Comparison of ENCODE assay signal across 1 cellular context in the genomic region with DNA sequence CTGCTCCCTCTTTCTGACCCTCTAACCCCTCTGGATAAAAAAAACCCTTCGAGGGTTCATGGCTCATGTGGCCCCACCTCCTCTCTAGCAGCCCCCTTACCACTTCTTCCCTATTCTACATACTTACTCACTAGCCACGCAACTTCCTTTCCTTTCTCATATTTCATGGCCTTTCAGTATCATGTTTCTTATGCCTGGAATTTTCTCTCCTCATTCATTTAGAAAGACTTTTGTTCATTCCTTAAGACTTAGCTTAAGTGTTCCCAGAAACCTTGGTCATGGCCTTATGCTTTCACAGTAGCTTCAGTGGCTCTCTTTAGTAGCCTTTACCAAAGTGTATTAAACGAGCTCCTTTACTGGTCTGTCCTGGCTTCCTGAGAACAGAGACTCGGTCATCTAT.
TF ChIP-seq lines count a peak whose summit lies in the region.

No MANE protein-coding gene starts in this region.

TF ChIP-seq in SK-N-SH treated with all-trans-retinoic acid at 6 μM for 48 hours, 23 proteins besides CTCF, POLR2A, EP300 and RAD21 (continued from another document):
- TF ChIP-seq, protein P1, sequence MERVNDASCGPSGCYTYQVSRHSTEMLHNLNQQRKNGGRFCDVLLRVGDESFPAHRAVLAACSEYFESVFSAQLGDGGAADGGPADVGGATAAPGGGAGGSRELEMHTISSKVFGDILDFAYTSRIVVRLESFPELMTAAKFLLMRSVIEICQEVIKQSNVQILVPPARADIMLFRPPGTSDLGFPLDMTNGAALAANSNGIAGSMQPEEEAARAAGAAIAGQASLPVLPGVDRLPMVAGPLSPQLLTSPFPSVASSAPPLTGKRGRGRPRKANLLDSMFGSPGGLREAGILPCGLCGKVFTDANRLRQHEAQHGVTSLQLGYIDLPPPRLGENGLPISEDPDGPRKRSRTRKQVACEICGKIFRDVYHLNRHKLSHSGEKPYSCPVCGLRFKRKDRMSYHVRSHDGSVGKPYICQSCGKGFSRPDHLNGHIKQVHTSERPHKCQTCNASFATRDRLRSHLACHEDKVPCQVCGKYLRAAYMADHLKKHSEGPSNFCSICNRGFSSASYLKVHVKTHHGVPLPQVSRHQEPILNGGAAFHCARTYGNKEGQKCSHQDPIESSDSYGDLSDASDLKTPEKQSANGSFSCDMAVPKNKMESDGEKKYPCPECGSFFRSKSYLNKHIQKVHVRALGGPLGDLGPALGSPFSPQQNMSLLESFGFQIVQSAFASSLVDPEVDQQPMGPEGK (CRISPR knock-in tag; IDR thresholded peaks at IDR 0.05; ENCODE audit: borderline replicate concordance): no peak
- no peak for TF ChIP-seq ZC3H10 (CRISPR knock-in tag; IDR thresholded peaks at IDR 0.05)
- TF ChIP-seq ISL1 (CRISPR knock-in tag; IDR thresholded peaks at IDR 0.05): no peak
- TF ChIP-seq OSR1 (CRISPR knock-in tag; IDR thresholded peaks at IDR 0.05): no peak
- no peak for TF ChIP-seq BACH2 (CRISPR knock-in tag; IDR thresholded peaks at IDR 0.05; ENCODE audit: borderline replicate concordance)
- TF ChIP-seq, protein P2, sequence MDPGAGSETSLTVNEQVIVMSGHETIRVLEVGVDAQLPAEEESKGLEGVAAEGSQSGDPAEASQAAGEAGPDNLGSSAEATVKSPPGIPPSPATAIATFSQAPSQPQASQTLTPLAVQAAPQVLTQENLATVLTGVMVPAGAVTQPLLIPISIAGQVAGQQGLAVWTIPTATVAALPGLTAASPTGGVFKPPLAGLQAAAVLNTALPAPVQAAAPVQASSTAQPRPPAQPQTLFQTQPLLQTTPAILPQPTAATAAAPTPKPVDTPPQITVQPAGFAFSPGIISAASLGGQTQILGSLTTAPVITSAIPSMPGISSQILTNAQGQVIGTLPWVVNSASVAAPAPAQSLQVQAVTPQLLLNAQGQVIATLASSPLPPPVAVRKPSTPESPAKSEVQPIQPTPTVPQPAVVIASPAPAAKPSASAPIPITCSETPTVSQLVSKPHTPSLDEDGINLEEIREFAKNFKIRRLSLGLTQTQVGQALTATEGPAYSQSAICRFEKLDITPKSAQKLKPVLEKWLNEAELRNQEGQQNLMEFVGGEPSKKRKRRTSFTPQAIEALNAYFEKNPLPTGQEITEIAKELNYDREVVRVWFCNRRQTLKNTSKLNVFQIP (CRISPR knock-in tag; IDR thresholded peaks at IDR 0.05; ENCODE audit: borderline replicate concordance, low read depth): no peak
